Comparison of ENCODE assay signal across 19 cellular contexts in the genomic region with DNA sequence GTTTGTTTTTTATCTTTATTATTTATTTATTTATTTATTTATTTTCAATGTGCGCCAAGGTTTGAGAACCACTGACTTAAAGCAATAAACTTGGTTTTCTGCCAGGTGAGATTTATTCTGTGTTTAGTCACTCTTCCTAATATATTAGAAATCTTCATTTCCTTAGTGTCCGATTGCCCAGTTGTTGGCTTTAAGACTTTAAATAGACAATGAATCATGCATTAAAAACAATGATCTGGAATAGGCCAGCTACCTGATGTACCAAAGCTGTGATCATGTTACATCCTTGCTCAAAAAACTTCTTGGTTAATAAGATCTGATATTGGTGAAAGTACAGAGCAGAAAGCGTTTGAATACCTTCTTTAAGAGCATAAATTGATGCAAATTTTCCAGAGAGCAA. TPM values are rescaled to one million over a fixed set of nuclear protein-coding genes. Genes with fewer than 3 reads are reported as not detected.
DNase-seq lines count a peak whose midpoint lies in the region; ATAC-seq, FAIRE-seq and TF ChIP-seq lines count a peak whose summit lies in the region.
"Had no signal": no experiment of that assay in that cellular context is flagged by ENCODE, and none has a peak within 500 bp of the region (broad histone marks: within the 10 kb centered on the region; RNA-seq: fewer than 3 reads in every experiment).

No MANE protein-coding gene starts in this region.

- FAIRE-seq in HTR-8/SVneo (lab: Jason Lieb, UNC) = peak; percentile 59
- FAIRE-seq: islet of Langerhans had no signal

- H3K4me3 ChIP-seq in brain microvascular endothelial cell (ENCODE audit: low read depth, low read length) (no peak overlapping the region), tibial artery (no peak overlapping the region)
- H3K4me3 ChIP-seq: esophagus squamous epithelium, lung, Peyer's patch, spleen, suprapubic skin had no signal

- H3K27me3 ChIP-seq in brain microvascular endothelial cell (replicated peaks) (no peaks in the 10 kb centered on the region), tibial artery (no peaks in the 10 kb centered on the region)
- H3K27me3 ChIP-seq: esophagus squamous epithelium, Peyer's patch, spleen, suprapubic skin had no signal

- TF ChIP-seq CTCF in brain microvascular endothelial cell (IDR thresholded peaks at IDR 0.05; ENCODE audit: low read depth, low read length, missing control alignments) (no peak), tibial artery (IDR thresholded peaks at IDR 0.05) (no peak)

- in situ Hi-C loops in brain microvascular endothelial cell (cut with HindIII; ENCODE audit: low pct_ligation_motif_present, low sequenced_read_pairs) = no loop called here

- no peak for ATAC-seq in HG02870 (IDR thresholded peaks at IDR 0.05; ENCODE audit: unreplicated experiment)
- ATAC-seq: natural killer cell had no signal

- H3K9me3 ChIP-seq in tibial artery = peaks cover 0 to 7% (median 0%) of the 10 kb centered on the region in 3 donors
- H3K9me3 ChIP-seq: Peyer's patch, suprapubic skin had no signal

- intact Hi-C loops in tibial artery (cut with DNase I; ENCODE audit: low total_unique reads) = no loop called here

- DNase-seq in A172 (ENCODE audit: low spot score) (peak; percentile 60), HTR-8/SVneo (ENCODE audit: insufficient read length, low spot score) (no peak), brain microvascular endothelial cell (peak; percentile 11), iris pigment epithelial cell (ENCODE audit: low read depth) (peak; percentile 79), Kasumi-1 (lab: John Stamatoyannopoulos, UW) (no peak), tibial artery (no peak), COR-L47 (lab: John Stamatoyannopoulos, UW) (no peak)
- DNase-seq: 8988T, DMS53, esophagus squamous epithelium, natural killer cell, NCI-H1436 treated with DMSO at 0.1 percent for 48 hours, NCI-H82, Peyer's patch, spleen had no signal

- no peaks in the 10 kb centered on the region for H3K36me3 ChIP-seq in brain microvascular endothelial cell (replicated peaks)
- H3K36me3 ChIP-seq in tibial artery = no peaks in the 10 kb centered on the region
- H3K36me3 ChIP-seq: esophagus squamous epithelium, Peyer's patch, spleen, suprapubic skin had no signal

- no peak overlapping the region for H3K27ac ChIP-seq in brain microvascular endothelial cell
- H3K27ac ChIP-seq in tibial artery = no peak overlapping the region
- H3K27ac ChIP-seq: esophagus squamous epithelium, Peyer's patch, spleen, suprapubic skin had no signal

- no peaks in the 10 kb centered on the region for H3K4me1 ChIP-seq in tibial artery
- H3K4me1 ChIP-seq: esophagus squamous epithelium, Peyer's patch, spleen, suprapubic skin had no signal

RNA-seq across cellular contexts. Expression of a gene that starts 52.1 kb away (rescaled TPM):
- 114 and 125 TPM in 2 replicates for total RNA-seq in A172 (2014; rRNA removed; shearing (Covaris generic))

Comparison
In these comparisons a context has a peak if more than half of its experiments do, and no peak if none do; other contexts are left out.
1. DNase-seq: peak in A172 (single experiment), brain microvascular endothelial cell (single experiment) and iris pigment epithelial cell (single experiment); none in HTR-8/SVneo (single experiment), Kasumi-1 (0 of 2), tibial artery (0 of 2) and COR-L47 (single experiment).